13 cellular contexts compared by ENCODE assay signal in the genomic region with DNA sequence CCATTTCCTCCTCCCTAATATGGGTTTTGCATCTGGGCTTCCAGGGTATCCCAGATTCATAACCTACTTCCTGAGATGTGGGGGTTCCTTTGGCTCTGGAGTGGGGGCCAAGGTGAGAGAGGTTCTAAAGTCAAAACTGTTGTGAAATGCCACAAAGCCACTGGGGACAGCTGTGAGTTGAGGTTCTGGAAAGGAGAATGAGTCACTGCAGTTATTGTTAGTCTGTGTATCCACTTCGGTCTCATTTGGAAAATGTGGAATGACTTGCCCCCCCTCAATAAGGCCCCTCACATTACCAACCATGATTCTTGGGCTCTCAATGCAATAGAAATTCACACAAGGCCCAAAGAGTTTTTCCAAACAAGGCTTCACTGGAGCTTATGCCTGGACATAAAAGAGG. TPM values are rescaled to one million over a fixed set of nuclear protein-coding genes. Genes with fewer than 3 reads are reported as not detected.
DNase-seq lines count a peak whose midpoint lies in the region; ATAC-seq and TF ChIP-seq lines count a peak whose summit lies in the region.
"Had no signal": no experiment of that assay in that cellular context is flagged by ENCODE, and none has a peak within 500 bp of the region (broad histone marks: within the 10 kb centered on the region; RNA-seq: fewer than 3 reads in every experiment).

No MANE protein-coding gene starts in this region.

- peaks cover 0 to 5% (median 0%) of the 10 kb centered on the region in 7 donors for H3K9me3 Mint-ChIP-seq in CD14-positive monocyte
- H3K9me3 Mint-ChIP-seq: activated naive CD4-positive, alpha-beta T cell treated with anti-CD3 and anti-CD28 coated beads for 36 hours had no signal

- POLR2A ChIA-PET in GM10248 (lab: Yijun Ruan, JAX): no interaction called here

- no peaks in the 10 kb centered on the region for H3K36me3 Mint-ChIP-seq in CD14-positive monocyte

- H3K27me3 Mint-ChIP-seq in CD14-positive monocyte (ENCODE audit: low read depth in 3 of 3): peaks cover 0 to 6% (median 0%) of the 10 kb centered on the region in 3 donors

- CTCF ChIA-PET in GM10248 (lab: Yijun Ruan, JAX): interaction anchor here (1.0 kb wide), 1 partner anchor 36 kb away, joined by 3 read pairs; no protein-coding TSS in a partner anchor

- intact Hi-C loops in CD14-positive monocyte (cut with micrococcal nuclease): no loop called here

- H3K27ac Mint-ChIP-seq in CD14-positive monocyte: no peak overlapping the region
- H3K27ac Mint-ChIP-seq: activated naive CD4-positive, alpha-beta T cell treated with anti-CD3 and anti-CD28 coated beads for 36 hours had no signal

- DNase-seq in ELR (ENCODE audit: low read depth) (peak; percentile 27), SW480 (ENCODE audit: low spot score) (peak; percentile 66), fibroblast of the aortic adventitia (ENCODE audit: low read depth) (peak; percentile 8), renal cortical epithelial cell (ENCODE audit: low read depth) (peak; percentile 50), RPMI8226 (no peak), GM10248 (ENCODE audit: extremely low spot score) (no peak), CD14-positive monocyte (ENCODE audit: low spot score) (no peak)
- DNase-seq: activated naive CD4-positive, alpha-beta T cell treated with anti-CD3 and anti-CD28 coated beads for 36 hours; DMS79 treated with DMSO at 0.1 percent for 48 hours; IMR-90; NCI-H524 treated with DMSO at 0.1 percent for 48 hours had no signal

- no peak overlapping the region for H3K4me3 ChIP-seq in fibroblast of the aortic adventitia (ENCODE audit: low read depth, low read length)

- no peak for ATAC-seq in HG02970 (IDR thresholded peaks at IDR 0.05; ENCODE audit: low FRiP score, unreplicated experiment)
- ATAC-seq: esophagus mucosa had no signal

- H3K4me1 Mint-ChIP-seq in CD14-positive monocyte: peaks cover 54% of the 10 kb centered on the region

- no peak for TF ChIP-seq CTCF in fibroblast of the aortic adventitia (IDR thresholded peaks at IDR 0.05; ENCODE audit: insufficient read depth, low read length)
- no peak for TF ChIP-seq CTCF in GM10248 (IDR thresholded peaks at IDR 0.05; ENCODE audit: control extremely low read depth, extremely low read depth, low read depth, missing control alignments)
- no peak for TF ChIP-seq CTCF in CD14-positive monocyte (IDR thresholded peaks at IDR 0.05)

- no peak overlapping the region for H3K4me3 Mint-ChIP-seq in CD14-positive monocyte
- H3K4me3 Mint-ChIP-seq: activated naive CD4-positive, alpha-beta T cell treated with anti-CD3 and anti-CD28 coated beads for 36 hours had no signal

RNA-seq across cellular contexts. Expression of a gene that starts 51.1 kb away (rescaled TPM):
- total RNA-seq in fibroblast of the aortic adventitia (ENCODE audit: low replicate concordance) (5.0 and 11.0 TPM in 2 replicates), renal cortical epithelial cell (4.6 and 16.0 TPM in 2 replicates)
- polyA plus RNA-seq in CD14-positive monocyte: under 1 TPM; 0.22 to 0.30 TPM

Comparison
In these comparisons a context has a peak if more than half of its experiments do, and no peak if none do; other contexts are left out.
1. DNase-seq: peak in ELR (single experiment), SW480 (single experiment), fibroblast of the aortic adventitia (single experiment) and renal cortical epithelial cell (single experiment); none in RPMI8226 (single experiment), GM10248 (single experiment) and CD14-positive monocyte (single experiment).